Comparison of ENCODE assay signal across 8 cellular contexts in genomic region chr3:23055733-23056376, GRCh38.
DNase-seq lines count a peak whose midpoint lies in the region; ATAC-seq, FAIRE-seq and TF ChIP-seq lines count a peak whose summit lies in the region.

No MANE protein-coding gene starts in this region.

- no peaks in the 10 kb centered on the region for H4K20me1 ChIP-seq in astrocyte (ENCODE audit: insufficient read depth, low read length)

- H3K9me3 ChIP-seq in A549: no peaks in the 10 kb centered on the region; the same call in 2 of the 3 replicates
- H3K9me3 ChIP-seq in astrocyte (ENCODE audit: insufficient read depth, low read depth, low read length): no peaks in the 10 kb centered on the region

- H3K27ac ChIP-seq in A549 (no peak overlapping the region), astrocyte (ENCODE audit: low read depth, low read length) (peak overlapping the region; percentile 39)

- CTCF ChIA-PET in A549 (lab: Yijun Ruan, JAX): no interaction called here

- H3K4me3 ChIP-seq in A549 (no peak overlapping the region), astrocyte (ENCODE audit: insufficient read depth, low read depth, low read length) (no peak overlapping the region)

- H3K4me1 Mint-ChIP-seq in astrocyte (ENCODE audit: low read depth, unreplicated experiment): peaks cover 21% of the 10 kb centered on the region

- H3K27me3 ChIP-seq in astrocyte (ENCODE audit: insufficient read depth, low read length): peaks cover 7% of the 10 kb centered on the region

- WGBS in A549 (ENCODE audit: missing lambda C conversion rate): 49% methylated on average over 2 of the region's 2 CpGs

- no peak for TF ChIP-seq POLR2A in A549 (IDR thresholded peaks at IDR 0.05; ENCODE audit: low read length)

- TF ChIP-seq RAD21 in A549 (conservative IDR thresholded peaks at IDR 0.05 in 1 of 2, IDR thresholded peaks at IDR 0.05 in 1 of 2): no peak

- H3K36me3 ChIP-seq in astrocyte (ENCODE audit: insufficient read depth, low read length): no peaks in the 10 kb centered on the region

- no peak overlapping the region for H3K9ac ChIP-seq in astrocyte (ENCODE audit: low read length)

- H3K27ac Mint-ChIP-seq in astrocyte (ENCODE audit: unreplicated experiment): peak overlapping the region; percentile 95

- no peaks in the 10 kb centered on the region for H3K79me2 ChIP-seq in astrocyte (ENCODE audit: insufficient read depth, low read length)

- H3K4me1 ChIP-seq in A549 (no peaks in the 10 kb centered on the region), astrocyte (ENCODE audit: insufficient read depth, low read length) (peaks cover 8% of the 10 kb centered on the region)

- H3K4me3 Mint-ChIP-seq in astrocyte (ENCODE audit: unreplicated experiment): no peak overlapping the region

- H3K36me3 Mint-ChIP-seq in astrocyte (ENCODE audit: low read depth, unreplicated experiment): no peaks in the 10 kb centered on the region

- no peak overlapping the region for H3K4me2 ChIP-seq in A549
- peak overlapping the region; percentile 44 for H3K4me2 ChIP-seq in astrocyte (ENCODE audit: low read length)

- POLR2A ChIA-PET in A549 (lab: Yijun Ruan, JAX): no interaction called here

- ATAC-seq in A549: no peak
- peak; percentile 73 for ATAC-seq in GM18873 (IDR thresholded peaks at IDR 0.05; ENCODE audit: low FRiP score, unreplicated experiment)
- peak; percentile 69 for ATAC-seq in HG03025 (IDR thresholded peaks at IDR 0.05; ENCODE audit: low FRiP score, unreplicated experiment)
- ATAC-seq in HG02970 (IDR thresholded peaks at IDR 0.05; ENCODE audit: low FRiP score, unreplicated experiment): no peak

- no peak for DNase-seq in A549 (ENCODE audit: low read depth in 1 of 2, low spot score in 1 of 2)
- DNase-seq in astrocyte (ENCODE audit: low read depth): peak; percentile 94
- DNase-seq in DMS53 treated with DMSO at 0.1 percent for 48 hours (lab: John Stamatoyannopoulos, UW; ENCODE audit: unreplicated experiment): no peak
- DNase-seq in GF-D8 (lab: John Stamatoyannopoulos, UW): no peak
- no peak for DNase-seq in iPS-NIHi7 (ENCODE audit: extremely low spot score)

- no peak for TF ChIP-seq CTCF in A549 (IDR thresholded peaks at IDR 0.05)
- no peak for TF ChIP-seq CTCF in astrocyte (IDR thresholded peaks at IDR 0.05; ENCODE audit: insufficient read depth, low read depth, low read length)

- H3K27me3 Mint-ChIP-seq in astrocyte (ENCODE audit: low read depth, unreplicated experiment): no peaks in the 10 kb centered on the region

- H3K9me3 Mint-ChIP-seq in astrocyte (ENCODE audit: unreplicated experiment): peaks cover 7% of the 10 kb centered on the region

- no peak overlapping the region for H2AFZ ChIP-seq in astrocyte (ENCODE audit: low read depth, low read length)

- no peak for FAIRE-seq in A549 (lab: Jason Lieb, UNC)
- FAIRE-seq in astrocyte (lab: Jason Lieb, UNC): peak; percentile 90

- TF ChIP-seq EP300 in A549 (IDR thresholded peaks at IDR 0.05): no peak

TF ChIP-seq in A549, 52 proteins besides CTCF, POLR2A, EP300 and RAD21:
- no peak for TF ChIP-seq RNF2 (IDR thresholded peaks at IDR 0.05; ENCODE audit: borderline replicate concordance, low read depth)
- TF ChIP-seq HEYL (CRISPR knock-in tag; IDR thresholded peaks at IDR 0.05): no peak
- TF ChIP-seq NFE2L2 (conservative IDR thresholded peaks at IDR 0.05; ENCODE audit: low read length): no peak
- TF ChIP-seq JUNB (IDR thresholded peaks at IDR 0.05): peak; percentile 25; the same call in 1 of the 2 replicates
TF ChIP-seq in A549: peak in this region for 1.

Comparison
In these comparisons a context has a peak if more than half of its experiments do, and no peak if none do; other contexts are left out.
1. ATAC-seq: peak in GM18873 (single experiment) and HG03025 (single experiment); none in A549 (0 of 2) and HG02970 (single experiment).